Comparison of ENCODE assay signal across 8 cellular contexts in genomic region chr1:18902523-18903312, GRCh38. TPM values are rescaled to one million over a fixed set of nuclear protein-coding genes. Genes with fewer than 3 reads are reported as not detected.
DNase-seq lines count a peak whose midpoint lies in the region; ATAC-seq and TF ChIP-seq lines count a peak whose summit lies in the region.

Gene ALDH4A1 (minus strand): TSS chr1:18902555. CDS start chr1:18902523, 32 bp downstream.

- ATAC-seq in HG02884 (IDR thresholded peaks at IDR 0.05; ENCODE audit: unreplicated experiment) (peak; percentile 92), T-helper 17 cell (peak; percentile 95), left cardiac atrium (peak; percentile 98)

- TF ChIP-seq CTCF in type B pancreatic cell (conservative IDR thresholded peaks at IDR 0.05) = no peak

- H3K27ac Mint-ChIP-seq in T-helper 17 cell (peak within 1 kb of the TSS; percentile 89), type B pancreatic cell (peak within 1 kb of the TSS; percentile 100)

- TF ChIP-seq POLR2A in GM15510 (IDR thresholded peaks at IDR 0.05; ENCODE audit: borderline replicate concordance, extremely low read depth, insufficient read length) = peak; percentile 65

- no peaks in the 10 kb centered on the region for H3K9me3 ChIP-seq in T-helper 17 cell (ENCODE audit: control insufficient read depth, low read length, poor library complexity, severe bottlenecking)

- H3K27me3 Mint-ChIP-seq in T-helper 17 cell = no peaks in the 10 kb centered on the region
- no peaks in the 10 kb centered on the region for H3K27me3 Mint-ChIP-seq in type B pancreatic cell

- H3K4me1 Mint-ChIP-seq in T-helper 17 cell = peaks cover 20% of the 10 kb centered on the region
- peaks cover 12% of the 10 kb centered on the region for H3K4me1 Mint-ChIP-seq in type B pancreatic cell (ENCODE audit: unreplicated experiment)

- H3K4me3 Mint-ChIP-seq in T-helper 17 cell = peak within 1 kb of the TSS; percentile 95
- peak within 1 kb of the TSS; percentile 95 for H3K4me3 Mint-ChIP-seq in type B pancreatic cell

- peak within 1 kb of the TSS; percentile 90 for H3K27ac ChIP-seq in angular gyrus (ENCODE audit: low read depth, low read length)

- peak; percentile 70 for DNase-seq in NCI-H146 treated with DMSO at 0.1 percent for 48 hours (lab: John Stamatoyannopoulos, UW; ENCODE audit: unreplicated experiment)
- peak; percentile 80 to 86 (median 86) for DNase-seq in T-helper 17 cell
- DNase-seq in left cardiac atrium = peak; percentile 98
- DNase-seq in posterior cingulate gyrus = peak; percentile 95 to 100 (median 98)
- DNase-seq in type B pancreatic cell (ENCODE audit: extremely low spot score, unreplicated experiment) = peak; percentile 94

- H3K9me3 Mint-ChIP-seq in type B pancreatic cell = no peaks in the 10 kb centered on the region

- H3K36me3 Mint-ChIP-seq in T-helper 17 cell (ENCODE audit: low read depth) (no peaks in the 10 kb centered on the region), type B pancreatic cell (no peaks in the 10 kb centered on the region)

- intact Hi-C loops in left cardiac atrium (cut with DNase I) = no loop called here
- intact Hi-C loops in posterior cingulate gyrus (cut with DNase I) = no loop called here

RNA-seq across cellular contexts. Expression of gene ALDH4A1, which starts in this region (rescaled TPM):
- total RNA-seq in T-helper 17 cell (1 to 10 TPM; 1.1 to 1.2 TPM), left cardiac atrium (10 to 100 TPM; 23.4 to 31.2 TPM), type B pancreatic cell (ENCODE audit: low replicate concordance) (25.6 and 26.7 TPM in 2 replicates)

Comparison
In these comparisons a context has a peak if more than half of its experiments do, and no peak if none do; other contexts are left out.
1. Peak in every context shown above with its lines: DNase-seq, ATAC-seq and H3K27ac ChIP-seq.
2. RNA of gene ALDH4A1 (total RNA-seq): 23.4 to 31.2 TPM in left cardiac atrium and 25.6 to 26.7 TPM in type B pancreatic cell; 1.1 to 1.2 TPM in T-helper 17 cell; every median in the first group is over 10 times any median in the second.